21 cellular contexts compared by ENCODE assay signal in genomic region chr6:13235339-13235738, GRCh38.
DNase-seq lines count a peak whose midpoint lies in the region; ATAC-seq, FAIRE-seq and TF ChIP-seq lines count a peak whose summit lies in the region.
"Had no signal": no experiment of that assay in that cellular context is flagged by ENCODE, and none has a peak within 500 bp of the region (broad histone marks: within the 10 kb centered on the region; RNA-seq: fewer than 3 reads in every experiment).

No MANE protein-coding gene starts in this region.

- H3K27ac Mint-ChIP-seq in naive B cell (peak overlapping the region in 4 of 6 donors; percentile 4 to 90 (median 64)), progenitor cell of endocrine pancreas (no peak overlapping the region), WTC11 (no peak overlapping the region)
- H3K27ac Mint-ChIP-seq in natural killer cell treated with Interleukin-12 subunit alpha and Interleukin-12 subunit beta and Interleukin-15 and Interleukin-18, amount 100 ng/mL, for 72 hours = no peak overlapping the region
- H3K27ac Mint-ChIP-seq: CD8-positive, alpha-beta T cell; H9; IgD-negative memory B cell had no signal

- no peaks in the 10 kb centered on the region for H3K79me2 ChIP-seq in GM12878 (ENCODE audit: control insufficient read depth, insufficient read depth, low read length)

- H3K9me3 Mint-ChIP-seq in naive B cell (peaks cover 0 to 2% (median 0%) of the 10 kb centered on the region in 7 donors), progenitor cell of endocrine pancreas (ENCODE audit: low read depth) (no peaks in the 10 kb centered on the region), WTC11 (no peaks in the 10 kb centered on the region)
- no peaks in the 10 kb centered on the region for H3K9me3 Mint-ChIP-seq in natural killer cell treated with Interleukin-12 subunit alpha and Interleukin-12 subunit beta and Interleukin-15 and Interleukin-18, amount 100 ng/mL, for 72 hours
- H3K9me3 Mint-ChIP-seq: CD8-positive, alpha-beta T cell; H9 had no signal

- H3K9me3 ChIP-seq in GM12878 (replicated peaks; ENCODE audit: control insufficient read depth, insufficient read depth, low read length) = no peaks in the 10 kb centered on the region; the same call in 1 of the 3 replicates
- H3K9me3 ChIP-seq: BE2C had no signal

- H2AFZ ChIP-seq in GM12878 (ENCODE audit: control insufficient read depth, low read depth, low read length) = no peak overlapping the region

- ATAC-seq in GM12878 (0 out of 3 replicates have a peak, but pooled peaks have one; percentile 30), naive B cell (ENCODE audit: low read depth in 2 of 2) (peak; percentile 96 to 100), HG03095 (IDR thresholded peaks at IDR 0.05; ENCODE audit: unreplicated experiment) (no peak), WTC11 (no peak)
- no peak for ATAC-seq in natural killer cell treated with Interleukin-12 subunit alpha and Interleukin-12 subunit beta and Interleukin-15 and Interleukin-18, amount 100 ng/mL, for 72 hours
- ATAC-seq: CD8-positive, alpha-beta T cell had no signal

- POLR2A ChIA-PET in GM12878 (lab: Charles Lee) = interaction anchor here (0.5 to 2.7 kb wide), 5 partner anchors 9 to 1917 kb away, joined by 3 to 11 read pairs (median 4); no protein-coding TSS in a partner anchor
- POLR2A ChIA-PET in WTC11 (lab: Charles Lee) = interaction anchor here (1.1 kb wide), 1 partner anchor 245 kb away, joined by 3 read pairs; no protein-coding TSS in a partner anchor

- H3K36me3 Mint-ChIP-seq in naive B cell (no peaks in the 10 kb centered on the region), progenitor cell of endocrine pancreas (ENCODE audit: insufficient read depth) (no peaks in the 10 kb centered on the region), WTC11 (no peaks in the 10 kb centered on the region)
- no peaks in the 10 kb centered on the region for H3K36me3 Mint-ChIP-seq in natural killer cell treated with Interleukin-12 subunit alpha and Interleukin-12 subunit beta and Interleukin-15 and Interleukin-18, amount 100 ng/mL, for 72 hours
- H3K36me3 Mint-ChIP-seq: CD8-positive, alpha-beta T cell; IgD-negative memory B cell had no signal

- FAIRE-seq in GM12891 (lab: Jason Lieb, UNC) (no peak), GM12878 (lab: Jason Lieb, UNC) (no peak)
- FAIRE-seq: D721Med, G401.6 had no signal

- H3K4me3 ChIP-seq in GM12878 = no peak overlapping the region

- in situ Hi-C loops in GM12878 (cut with MboI) = no loop called here

- no peaks in the 10 kb centered on the region for H4K20me1 ChIP-seq in GM12878 (ENCODE audit: control insufficient read depth, insufficient read depth)

- H3K4me1 Mint-ChIP-seq in naive B cell (peaks cover 25 to 43% (median 29%) of the 10 kb centered on the region in 3 donors), progenitor cell of endocrine pancreas (ENCODE audit: low read depth) (peaks cover 5% of the 10 kb centered on the region), WTC11 (no peaks in the 10 kb centered on the region)
- peaks cover 0 to 4% of the 10 kb centered on the region in 2 donors for H3K4me1 Mint-ChIP-seq in natural killer cell treated with Interleukin-12 subunit alpha and Interleukin-12 subunit beta and Interleukin-15 and Interleukin-18, amount 100 ng/mL, for 72 hours (ENCODE audit: low read depth in 2 of 2)
- H3K4me1 Mint-ChIP-seq: H9 had no signal

- no peak overlapping the region for H3K9ac ChIP-seq in GM12878 (ENCODE audit: control insufficient read depth, insufficient read depth, low read length)

- TF ChIP-seq POLR2A in GM12891 (IDR thresholded peaks at IDR 0.05; ENCODE audit: low read depth, low read length) = no peak
- no peak for TF ChIP-seq POLR2A in GM12878 (IDR thresholded peaks at IDR 0.05; ENCODE audit: low read depth, low read length)

- H3K27me3 ChIP-seq in GM12878 (replicated peaks in 1 of 2; ENCODE audit: control insufficient read depth in 2 of 2, insufficient read depth in 2 of 2, low read length in 1 of 2) = no peaks in the 10 kb centered on the region
- H3K27me3 ChIP-seq: BE2C had no signal

- TF ChIP-seq RAD21 in GM12878 (IDR thresholded peaks at IDR 0.05; ENCODE audit: insufficient read depth, low read depth, low read length) = no peak

- peaks cover 9% of the 10 kb centered on the region; the same call in 1 of the 2 replicates for H3K4me1 ChIP-seq in GM12878 (ENCODE audit: control insufficient read depth, insufficient read depth, low read length)
- H3K4me1 ChIP-seq: BE2C had no signal

- DNase-seq in Ammon's horn (ENCODE audit: low spot score) (peak; percentile 35), GM12891 (ENCODE audit: insufficient read length, low spot score) (no peak), GM12878 (ENCODE audit: low read depth, low spot score) (no peak), naive B cell (peak; percentile 49), progenitor cell of endocrine pancreas (ENCODE audit: low spot score, unreplicated experiment) (no peak), WTC11 (ENCODE audit: low spot score) (no peak)
- DNase-seq in natural killer cell treated with Interleukin-12 subunit alpha and Interleukin-12 subunit beta and Interleukin-15 and Interleukin-18, amount 100 ng/mL, for 72 hours (ENCODE audit: low spot score) = no peak
- DNase-seq: ACHN; BE2C; CD8-positive, alpha-beta T cell; COR-L47; DMS153; DMS79 treated with DMSO at 0.1 percent for 48 hours; EL; GOT3; H9 had no signal

- CTCF ChIA-PET in GM12878 (lab: Yijun Ruan, JAX) = interaction anchor here (0.7 to 1.8 kb wide), 4 partner anchors 10 to 104 kb away, joined by 3 to 5 read pairs (median 4); no protein-coding TSS in a partner anchor
- CTCF ChIA-PET in WTC11 (lab: Charles Lee) = no interaction called here

- TF ChIP-seq CTCF in GM12878 (IDR thresholded peaks at IDR 0.05 in 2 of 3, conservative IDR thresholded peaks at IDR 0.05 in 1 of 3; ENCODE audit: control insufficient read depth in 2 of 3, extremely low read depth in 1 of 3, insufficient read depth in 1 of 3, low read depth in 3 of 3, low read length in 3 of 3) (no peak), progenitor cell of endocrine pancreas (IDR thresholded peaks at IDR 0.05; ENCODE audit: unreplicated experiment) (no peak), WTC11 (IDR thresholded peaks at IDR 0.05) (no peak)

- WGBS in GM12878 (ENCODE audit: insufficient coverage, insufficient replicate concordance, low lambda C conversion rate, missing lambda C conversion rate) = 96% methylated on average over 2 of the region's 2 CpGs

- peak overlapping the region in 1 of 8 donors; percentile 41 for H3K4me3 Mint-ChIP-seq in naive B cell
- no peak overlapping the region for H3K4me3 Mint-ChIP-seq in progenitor cell of endocrine pancreas (ENCODE audit: low read depth)
- no peak overlapping the region for H3K4me3 Mint-ChIP-seq in WTC11
- no peak overlapping the region for H3K4me3 Mint-ChIP-seq in natural killer cell treated with Interleukin-12 subunit alpha and Interleukin-12 subunit beta and Interleukin-15 and Interleukin-18, amount 100 ng/mL, for 72 hours
- H3K4me3 Mint-ChIP-seq: CD8-positive, alpha-beta T cell; H9; IgD-negative memory B cell had no signal

- no peak overlapping the region for H3K4me2 ChIP-seq in GM12878 (ENCODE audit: control insufficient read depth, insufficient read depth)

- TF ChIP-seq EP300 in GM12878 (IDR thresholded peaks at IDR 0.05; ENCODE audit: borderline replicate concordance in 1 of 2, control insufficient read depth in 1 of 2, low read depth in 2 of 2, low read length in 2 of 2) = no peak

- H3K27ac ChIP-seq in GM12878 (ENCODE audit: control insufficient read depth, insufficient read depth) = no peak overlapping the region
- H3K27ac ChIP-seq: C4-2B had no signal

- H3K36me3 ChIP-seq in GM12878 (ENCODE audit: control insufficient read depth in 2 of 2, insufficient read depth in 2 of 2, low read length in 1 of 2) = no peaks in the 10 kb centered on the region
- H3K36me3 ChIP-seq: BE2C had no signal

- intact Hi-C loops in GM12878 (cut with micrococcal nuclease; ENCODE audit: unreplicated experiment) = no loop called here

- RAD21 ChIA-PET in GM12878 (lab: Charles Lee; ENCODE audit: unreplicated experiment) = interaction anchor here (0.7 to 4.0 kb wide), 2 partner anchors 25 to 226 kb away, joined by 4 to 25 read pairs; no protein-coding TSS in a partner anchor

- BruUV-seq in GM12878 (replicated peaks; lab: Mats Ljungman, UMichigan) = no TSS peak

- H3K27me3 Mint-ChIP-seq in naive B cell (peaks cover 0 to 8% (median 6%) of the 10 kb centered on the region in 3 donors), progenitor cell of endocrine pancreas (no peaks in the 10 kb centered on the region), WTC11 (ENCODE audit: low read depth) (no peaks in the 10 kb centered on the region)
- peaks cover 0 to 17% of the 10 kb centered on the region in 2 donors for H3K27me3 Mint-ChIP-seq in natural killer cell treated with Interleukin-12 subunit alpha and Interleukin-12 subunit beta and Interleukin-15 and Interleukin-18, amount 100 ng/mL, for 72 hours

- SMC1A ChIA-PET in GM12878 (lab: Charles Lee; ENCODE audit: uncharacterized antibody, unreplicated experiment) = interaction anchor here (1.0 to 6.2 kb wide), 7 partner anchors 13 to 51 kb away, joined by 3 to 49 read pairs (median 9); no protein-coding TSS in a partner anchor

TF ChIP-seq in GM12891, 5 proteins besides CTCF, POLR2A, EP300 and RAD21:
- TF ChIP-seq POU2F2 (IDR thresholded peaks at IDR 0.05; ENCODE audit: low read depth, low read length) (no peak), TAF1 (IDR thresholded peaks at IDR 0.05; ENCODE audit: low read depth, low read length) (no peak), SPI1 (IDR thresholded peaks at IDR 0.05; ENCODE audit: low read depth, low read length) (peak; percentile 35; the same call in 1 of the 2 replicates), PAX5 (IDR thresholded peaks at IDR 0.05; ENCODE audit: insufficient read depth, low read length, severe bottlenecking) (no peak), POLR2AphosphoS5 (IDR thresholded peaks at IDR 0.05; ENCODE audit: low read depth, low read length) (no peak)

TF ChIP-seq in GM12878, 131 proteins besides CTCF, POLR2A, EP300 and RAD21 (continues in another document):
- TF ChIP-seq RFX5 (IDR thresholded peaks at IDR 0.05; ENCODE audit: low read depth, low read length) = no peak
- no peak for TF ChIP-seq HDGF (IDR thresholded peaks at IDR 0.05)
- peak; percentile 23; the same call in 1 of the 2 replicates for TF ChIP-seq SPI1 (IDR thresholded peaks at IDR 0.05; ENCODE audit: borderline replicate concordance, insufficient read depth, low read depth, low read length)
- no peak for TF ChIP-seq NFYA (IDR thresholded peaks at IDR 0.05; ENCODE audit: borderline replicate concordance, low read depth, low read length)
- no peak for TF ChIP-seq ZNF622 (IDR thresholded peaks at IDR 0.05)
- no peak for TF ChIP-seq MTA2 (IDR thresholded peaks at IDR 0.05; ENCODE audit: low read depth)

TF ChIP-seq in WTC11, 78 proteins besides CTCF, POLR2A, EP300 and RAD21 (continues in another document):
- TF ChIP-seq KAT7 (CRISPR knock-in tag; IDR thresholded peaks at IDR 0.05; ENCODE audit: borderline replicate concordance) (no peak), MLX (CRISPR knock-in tag; IDR thresholded peaks at IDR 0.05) (no peak)

Comparison
In these comparisons a context has a peak if more than half of its experiments do, and no peak if none do; other contexts are left out.
1. DNase-seq: peak in Ammon's horn (single experiment) and naive B cell (single experiment); none in GM12891 (single experiment), GM12878 (single experiment), progenitor cell of endocrine pancreas (single experiment), WTC11 (single experiment) and natural killer cell treated with Interleukin-12 subunit alpha and Interleukin-12 subunit beta and Interleukin-15 and Interleukin-18, amount 100 ng/mL, for 72 hours (single experiment).
2. ATAC-seq: peak in GM12878 (single experiment) and naive B cell (2 of 2); none in HG03095 (single experiment), WTC11 (single experiment) and natural killer cell treated with Interleukin-12 subunit alpha and Interleukin-12 subunit beta and Interleukin-15 and Interleukin-18, amount 100 ng/mL, for 72 hours (0 of 2).
3. H3K27ac Mint-ChIP-seq: peak in naive B cell (4 of 6); none in progenitor cell of endocrine pancreas (single experiment), WTC11 (single experiment) and natural killer cell treated with Interleukin-12 subunit alpha and Interleukin-12 subunit beta and Interleukin-15 and Interleukin-18, amount 100 ng/mL, for 72 hours (0 of 2).